ENCODE assay signal across 20 cellular contexts in genomic region chr3:13179181-13179580, GRCh38.
DNase-seq lines count a peak whose midpoint lies in the region; ATAC-seq, FAIRE-seq and TF ChIP-seq lines count a peak whose summit lies in the region.
"Had no signal": no experiment of that assay in that cellular context is flagged by ENCODE, and none has a peak within 500 bp of the region (broad histone marks: within the 10 kb centered on the region; RNA-seq: fewer than 3 reads in every experiment).

No MANE protein-coding gene starts in this region.

- POLR2A ChIA-PET in HEK293 (lab: Yijun Ruan, JAX): no interaction called here
- POLR2A ChIA-PET in GM12878 (lab: Charles Lee): no interaction called here

- BruUV-seq in GM12878 (replicated peaks; lab: Mats Ljungman, UMichigan): no TSS peak

- intact Hi-C loops in GM12878 (cut with micrococcal nuclease; ENCODE audit: unreplicated experiment): no loop called here

- H3K9ac ChIP-seq in GM12878 (ENCODE audit: control insufficient read depth, insufficient read depth, low read length): no peak overlapping the region
- H3K9ac ChIP-seq: GM23248 had no signal

- no peaks in the 10 kb centered on the region for H3K79me2 ChIP-seq in GM12878 (ENCODE audit: control insufficient read depth, insufficient read depth, low read length)

- no peak for TF ChIP-seq POLR2A in GM12878 (IDR thresholded peaks at IDR 0.05; ENCODE audit: low read depth, low read length)

- TF ChIP-seq CTCF in HEK293 (tag by site-specific recombination; IDR thresholded peaks at IDR 0.05) (no peak), GM12878 (IDR thresholded peaks at IDR 0.05 in 2 of 3, conservative IDR thresholded peaks at IDR 0.05 in 1 of 3; ENCODE audit: control insufficient read depth in 2 of 3, extremely low read depth in 1 of 3, insufficient read depth in 1 of 3, low read depth in 3 of 3, low read length in 3 of 3) (no peak)

- in situ Hi-C loops in GM12878 (cut with MboI): no loop called here

- DNase-seq in H7: peak; percentile 23
- DNase-seq in GM12878 (ENCODE audit: low read depth, low spot score): no peak
- DNase-seq in MV-4-11 (lab: John Stamatoyannopoulos, UW): no peak
- DNase-seq in GF-D8 (lab: John Stamatoyannopoulos, UW): no peak
- DNase-seq: 8988T; ACHN; AML-193; C1 segment of cervical spinal cord; Calu3; CD4-positive, alpha-beta memory T cell; COR-L47; DMS53; DMS79 treated with DMSO at 0.1 percent for 48 hours; GM23248; H9 had no signal

- TF ChIP-seq EP300 in GM12878 (IDR thresholded peaks at IDR 0.05; ENCODE audit: borderline replicate concordance in 1 of 2, control insufficient read depth in 1 of 2, low read depth in 2 of 2, low read length in 2 of 2): no peak

- ATAC-seq in GM12878 (no peak), HG02973 (IDR thresholded peaks at IDR 0.05; ENCODE audit: unreplicated experiment) (no peak)
- ATAC-seq: A549 had no signal

- no peaks in the 10 kb centered on the region for H3K9me3 ChIP-seq in HEK293 (ENCODE audit: control insufficient read depth, insufficient read depth, low read depth, low read length)
- H3K9me3 ChIP-seq in GM12878 (replicated peaks; ENCODE audit: control insufficient read depth, insufficient read depth, low read length): peaks cover 6% of the 10 kb centered on the region; the same call in 2 of the 3 replicates

- H3K36me3 ChIP-seq in H7 (replicated peaks; ENCODE audit: control insufficient read depth, insufficient read depth, low read length) (no peaks in the 10 kb centered on the region), HEK293 (ENCODE audit: control insufficient read depth in 2 of 2, insufficient read depth in 1 of 2, low read length in 2 of 2) (no peaks in the 10 kb centered on the region), GM12878 (ENCODE audit: control insufficient read depth in 2 of 2, insufficient read depth in 2 of 2, low read length in 1 of 2) (no peaks in the 10 kb centered on the region)

- H3K27me3 ChIP-seq in H7 (ENCODE audit: control insufficient read depth, insufficient read depth, low read length): no peaks in the 10 kb centered on the region
- H3K27me3 ChIP-seq in GM12878 (replicated peaks in 1 of 2; ENCODE audit: control insufficient read depth in 2 of 2, insufficient read depth in 2 of 2, low read length in 1 of 2): no peaks in the 10 kb centered on the region; a peak in 1 of 4 replicates

- RAD21 ChIA-PET in GM12878 (lab: Charles Lee; ENCODE audit: unreplicated experiment): no interaction called here

- SMC1A ChIA-PET in GM12878 (lab: Charles Lee; ENCODE audit: uncharacterized antibody, unreplicated experiment): no interaction called here

- no peak overlapping the region for H2AFZ ChIP-seq in GM12878 (ENCODE audit: control insufficient read depth, low read depth, low read length)
- H2AFZ ChIP-seq: GM23248 had no signal

- 0% methylated on average over 1 of the region's 1 CpG for WGBS in GM12878 (ENCODE audit: insufficient coverage, insufficient replicate concordance, low lambda C conversion rate, missing lambda C conversion rate)

- no peak overlapping the region for H3K4me2 ChIP-seq in GM12878 (ENCODE audit: control insufficient read depth, insufficient read depth)
- H3K4me2 ChIP-seq: A549 had no signal

- H3K4me1 ChIP-seq in HEK293 (ENCODE audit: control insufficient read depth, insufficient read depth, low read length) (no peaks in the 10 kb centered on the region), GM12878 (ENCODE audit: control insufficient read depth, insufficient read depth, low read length) (no peaks in the 10 kb centered on the region)
- H3K4me1 ChIP-seq: A549 had no signal

- H3K27ac ChIP-seq in HEK293 (ENCODE audit: extremely low read depth, low read depth, low read length) (no peak overlapping the region), GM12878 (ENCODE audit: control insufficient read depth, insufficient read depth) (no peak overlapping the region)
- H3K27ac ChIP-seq: A549, GM23248 had no signal

- no peak for TF ChIP-seq RAD21 in GM12878 (IDR thresholded peaks at IDR 0.05; ENCODE audit: insufficient read depth, low read depth, low read length)

- H4K20me1 ChIP-seq in GM12878 (ENCODE audit: control insufficient read depth, insufficient read depth): no peaks in the 10 kb centered on the region

- FAIRE-seq in GM12878 (lab: Jason Lieb, UNC): no peak
- FAIRE-seq: A549, GM19239, H1 had no signal

- CTCF ChIA-PET in HEK293 (lab: Yijun Ruan, JAX): interaction anchor here (0.6 to 0.7 kb wide), 2 partner anchors 14 to 495 kb away, joined by 3 to 4 read pairs; no protein-coding TSS in a partner anchor
- CTCF ChIA-PET in GM12878 (lab: Yijun Ruan, JAX): interaction anchor here (0.7 kb wide), 1 partner anchor 26 kb away, joined by 3 read pairs; no protein-coding TSS in a partner anchor

- H3K4me3 ChIP-seq in H7 (ENCODE audit: insufficient read depth, low read depth, low read length) (no peak overlapping the region), HEK293 (ENCODE audit: low read depth, low read length) (no peak overlapping the region), GM12878 (no peak overlapping the region)
- H3K4me3 ChIP-seq: A549, GM23248 had no signal

TF ChIP-seq in HEK293, 187 proteins besides CTCF, POLR2A, EP300 and RAD21 (continues in another document):
- TF ChIP-seq ZNF677 (tag by site-specific recombination; IDR thresholded peaks at IDR 0.05): peak; percentile 87
- TF ChIP-seq ZNF518A (tag by site-specific recombination; conservative IDR thresholded peaks at IDR 0.05; ENCODE audit: low read depth): no peak
- no peak for TF ChIP-seq KLF9 (tag by site-specific recombination; IDR thresholded peaks at IDR 0.05; ENCODE audit: low read depth)

TF ChIP-seq in GM12878, 131 proteins besides CTCF, POLR2A, EP300 and RAD21:
- no peak for TF ChIP-seq TCF7 (IDR thresholded peaks at IDR 0.05; ENCODE audit: borderline replicate concordance)
- peak; percentile 29; the same call in 1 of the 2 replicates for TF ChIP-seq CBX5 (IDR thresholded peaks at IDR 0.05; ENCODE audit: low read depth)
- no peak for TF ChIP-seq E2F4 (IDR thresholded peaks at IDR 0.05; ENCODE audit: low read depth, low read length)
